1 cellular context compared by ENCODE assay signal in the genomic region with DNA sequence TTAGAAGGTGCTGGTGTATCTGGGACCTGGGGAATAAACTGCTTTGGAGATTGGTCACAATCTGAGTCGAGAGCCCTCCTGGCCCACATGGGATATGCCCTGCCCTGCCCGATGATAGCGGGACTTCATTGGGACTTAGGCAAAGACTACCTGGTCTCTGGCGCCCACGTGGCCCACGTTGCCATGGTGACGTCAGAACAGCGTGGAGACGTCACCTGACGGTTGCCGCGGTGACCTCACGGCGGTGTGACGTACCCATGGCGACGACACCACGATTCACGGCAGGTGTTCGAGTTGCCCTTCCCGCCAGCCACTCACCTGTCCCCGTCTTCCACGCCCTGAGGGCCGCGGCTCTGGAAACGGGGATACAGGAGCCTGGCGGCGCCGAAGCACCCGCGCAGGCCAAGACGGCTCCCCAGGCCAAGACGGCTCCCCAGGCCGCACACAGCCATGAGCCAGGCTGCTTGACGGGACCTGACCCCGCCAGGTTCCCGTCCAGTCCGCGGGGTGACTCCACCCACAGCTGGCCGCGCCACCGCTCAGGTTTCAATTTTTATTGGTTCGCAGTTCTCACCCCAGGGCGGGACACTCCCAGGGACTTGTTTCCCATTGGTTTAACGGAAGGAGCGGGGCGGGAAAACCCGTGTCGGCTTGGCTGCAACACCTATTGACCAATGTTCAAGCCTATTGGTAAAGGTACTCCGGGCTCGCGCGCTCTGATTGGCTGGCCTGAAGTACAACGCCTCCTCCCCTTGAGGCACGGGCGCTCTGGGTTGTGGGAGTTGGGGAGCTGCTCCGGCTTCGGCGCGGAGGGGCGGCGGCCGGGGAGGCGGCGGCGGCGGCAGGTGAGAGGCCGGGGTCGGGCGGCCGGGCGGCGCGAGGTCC.
TF ChIP-seq lines count a peak whose summit lies in the region.

TSS of gene MMAB (minus strand) at position 476 of the 885 bp plus-strand sequence. CDS start at position 452, 24 bp downstream.
TSS of gene MVK (plus strand) at position 766 of the 885 bp plus-strand sequence. CDS start 1,029 bp downstream, outside the sequence.

TF ChIP-seq in WTC11, 78 proteins besides CTCF, POLR2A, EP300 and RAD21 (continued from another document):
- TF ChIP-seq NR3C1 (CRISPR knock-in tag; conservative IDR thresholded peaks at IDR 0.05; ENCODE audit: low read depth) (no peak), IRF2 (CRISPR knock-in tag; IDR thresholded peaks at IDR 0.05; ENCODE audit: borderline replicate concordance, low read depth) (no peak), ZNF219 (CRISPR knock-in tag; IDR thresholded peaks at IDR 0.05; ENCODE audit: borderline replicate concordance) (no peak), HMGA2 (CRISPR knock-in tag; IDR thresholded peaks at IDR 0.05) (no peak), OVOL2 (CRISPR knock-in tag; IDR thresholded peaks at IDR 0.05; ENCODE audit: borderline replicate concordance) (no peak), E2F4 (CRISPR knock-in tag; IDR thresholded peaks at IDR 0.05; ENCODE audit: borderline replicate concordance, low read depth) (peak; percentile 79; the same call in 1 of the 2 replicates), SOX15 (CRISPR knock-in tag; IDR thresholded peaks at IDR 0.05) (no peak)
- TF ChIP-seq, protein P1, sequence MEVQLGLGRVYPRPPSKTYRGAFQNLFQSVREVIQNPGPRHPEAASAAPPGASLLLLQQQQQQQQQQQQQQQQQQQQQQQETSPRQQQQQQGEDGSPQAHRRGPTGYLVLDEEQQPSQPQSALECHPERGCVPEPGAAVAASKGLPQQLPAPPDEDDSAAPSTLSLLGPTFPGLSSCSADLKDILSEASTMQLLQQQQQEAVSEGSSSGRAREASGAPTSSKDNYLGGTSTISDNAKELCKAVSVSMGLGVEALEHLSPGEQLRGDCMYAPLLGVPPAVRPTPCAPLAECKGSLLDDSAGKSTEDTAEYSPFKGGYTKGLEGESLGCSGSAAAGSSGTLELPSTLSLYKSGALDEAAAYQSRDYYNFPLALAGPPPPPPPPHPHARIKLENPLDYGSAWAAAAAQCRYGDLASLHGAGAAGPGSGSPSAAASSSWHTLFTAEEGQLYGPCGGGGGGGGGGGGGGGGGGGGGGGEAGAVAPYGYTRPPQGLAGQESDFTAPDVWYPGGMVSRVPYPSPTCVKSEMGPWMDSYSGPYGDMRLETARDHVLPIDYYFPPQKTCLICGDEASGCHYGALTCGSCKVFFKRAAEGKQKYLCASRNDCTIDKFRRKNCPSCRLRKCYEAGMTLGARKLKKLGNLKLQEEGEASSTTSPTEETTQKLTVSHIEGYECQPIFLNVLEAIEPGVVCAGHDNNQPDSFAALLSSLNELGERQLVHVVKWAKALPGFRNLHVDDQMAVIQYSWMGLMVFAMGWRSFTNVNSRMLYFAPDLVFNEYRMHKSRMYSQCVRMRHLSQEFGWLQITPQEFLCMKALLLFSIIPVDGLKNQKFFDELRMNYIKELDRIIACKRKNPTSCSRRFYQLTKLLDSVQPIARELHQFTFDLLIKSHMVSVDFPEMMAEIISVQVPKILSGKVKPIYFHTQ (CRISPR knock-in tag; IDR thresholded peaks at IDR 0.05): no peak
